In the genomic region with DNA sequence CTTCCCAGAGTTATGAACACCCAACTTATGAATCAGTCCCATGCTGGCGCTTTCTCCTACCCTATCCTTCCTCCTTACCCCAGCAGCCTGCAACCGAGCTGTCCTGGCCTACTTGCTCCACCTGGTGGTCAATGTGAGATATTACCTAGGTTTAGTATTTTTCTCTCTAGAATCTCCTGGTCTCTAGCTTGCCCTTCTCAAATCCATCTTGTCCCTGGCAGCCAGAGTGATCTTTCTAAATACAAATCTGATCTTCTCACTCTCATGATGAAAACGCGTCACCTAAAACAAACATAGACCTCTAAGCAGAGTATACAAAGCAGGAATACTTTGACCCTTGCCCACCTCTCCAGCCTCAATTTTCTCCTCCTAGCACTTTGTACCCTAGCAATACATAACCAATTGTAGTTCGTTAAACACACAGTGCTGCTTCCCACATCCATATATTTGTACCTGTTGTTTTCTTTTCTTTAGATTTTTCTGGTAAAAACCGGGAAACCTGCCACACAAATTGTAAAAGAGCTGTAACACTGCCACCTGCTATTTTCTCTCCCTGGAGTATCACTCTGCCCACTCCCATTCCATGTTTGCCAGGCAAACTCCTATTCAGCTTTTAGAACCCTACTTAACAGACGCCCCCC, we compare ENCODE assay signal across 8 cellular contexts. TPM values are rescaled to one million over a fixed set of nuclear protein-coding genes. Genes with fewer than 3 reads are reported as not detected.
DNase-seq lines count a peak whose midpoint lies in the region; ATAC-seq and TF ChIP-seq lines count a peak whose summit lies in the region.

No MANE protein-coding gene starts in this region.

- intact Hi-C loops in Right ventricle myocardium superior (cut with DNase I), result no loop called here
- intact Hi-C loops in sciatic nerve (cut with DNase I), result loop anchor here (10.0 kb wide), 1 partner anchor 48 kb away; no protein-coding TSS in a partner anchor

- peak; percentile 55 for TF ChIP-seq CTCF in GM10248 (IDR thresholded peaks at IDR 0.05; ENCODE audit: control extremely low read depth, extremely low read depth, low read depth, missing control alignments)

- peak; percentile 72 for ATAC-seq in HG03342 (IDR thresholded peaks at IDR 0.05; ENCODE audit: unreplicated experiment)
- peak; percentile 63 for ATAC-seq in Right ventricle myocardium superior (ENCODE audit: poor library complexity)
- peak; percentile 57 for ATAC-seq in sciatic nerve

- POLR2A ChIA-PET in GM10248 (lab: Yijun Ruan, JAX), result no interaction called here

- DNase-seq in GM10248 (ENCODE audit: extremely low spot score) (peak; percentile 62), RKO (ENCODE audit: low spot score) (peak; percentile 81), Right ventricle myocardium superior (no peak), sciatic nerve (ENCODE audit: low spot score) (no peak), COR-L47 (lab: John Stamatoyannopoulos, UW) (no peak), hippocampal formation (lab: John Stamatoyannopoulos, UW) (no peak)
- DNase-seq in activated effector memory CD4-positive, alpha-beta T cell treated with anti-CD3 and anti-CD28 coated beads, Interleukin-2, amount 50 U/mL, for 16 hours, result peak; percentile 73

- CTCF ChIA-PET in GM10248 (lab: Yijun Ruan, JAX), result interaction anchor here (0.7 to 4.2 kb wide), 17 partner anchors 10 to 862 kb away, joined by 3 to 61 read pairs (median 8); no protein-coding TSS in a partner anchor

RNA-seq across cellular contexts. Expression of gene TCP11L2, which starts 20.0 kb away (rescaled TPM):
- 122 TPM for total RNA-seq in Right ventricle myocardium superior
- total RNA-seq in sciatic nerve, result 52.1 TPM

RNA-seq across cellular contexts. Expression of gene CKAP4, which starts 34.8 kb away (rescaled TPM):
- total RNA-seq in Right ventricle myocardium superior, result 35.0 TPM
- 30.3 TPM for total RNA-seq in sciatic nerve

Comparison
In these comparisons a context has a peak if more than half of its experiments do, and no peak if none do; other contexts are left out.
1. DNase-seq: peak in GM10248 (single experiment), RKO (single experiment) and activated effector memory CD4-positive, alpha-beta T cell treated with anti-CD3 and anti-CD28 coated beads, Interleukin-2, amount 50 U/mL, for 16 hours (single experiment); none in Right ventricle myocardium superior (single experiment), sciatic nerve (single experiment), COR-L47 (single experiment) and hippocampal formation (0 of 2).
2. Peak in every context shown above with its lines, with median percentiles within 50 percentile points of each other: ATAC-seq.